Comparison of ENCODE assay signal across 1 cellular context in the genomic region with DNA sequence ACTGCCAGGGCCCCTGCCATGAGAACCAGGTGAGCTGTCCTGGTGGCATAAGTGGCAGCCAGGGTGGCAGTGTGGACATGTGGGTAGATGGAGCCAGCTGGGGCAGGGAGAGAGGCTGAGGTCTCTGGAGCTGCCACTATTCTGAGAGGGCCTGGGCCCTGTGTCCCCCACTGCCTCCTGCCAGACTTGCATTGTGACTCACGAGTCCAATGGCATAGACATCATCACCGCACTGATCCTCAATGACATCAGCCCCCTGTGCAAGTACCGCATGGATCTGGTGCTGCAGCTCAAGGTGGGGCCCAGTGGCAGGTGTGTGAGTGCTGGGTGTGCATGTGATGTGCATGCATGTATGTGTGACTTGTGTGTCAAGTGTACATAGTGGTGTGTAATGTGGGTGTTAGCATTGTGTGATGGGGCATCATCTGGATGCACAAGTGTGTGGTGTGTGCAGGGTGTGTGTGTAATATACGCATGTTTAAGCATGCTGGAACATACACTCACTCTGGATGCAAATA.
TF ChIP-seq lines count a peak whose summit lies in the region.

No MANE protein-coding gene starts in this region.

TF ChIP-seq in GM12878, 131 proteins besides CTCF, POLR2A, EP300 and RAD21:
- TF ChIP-seq, protein P1, sequence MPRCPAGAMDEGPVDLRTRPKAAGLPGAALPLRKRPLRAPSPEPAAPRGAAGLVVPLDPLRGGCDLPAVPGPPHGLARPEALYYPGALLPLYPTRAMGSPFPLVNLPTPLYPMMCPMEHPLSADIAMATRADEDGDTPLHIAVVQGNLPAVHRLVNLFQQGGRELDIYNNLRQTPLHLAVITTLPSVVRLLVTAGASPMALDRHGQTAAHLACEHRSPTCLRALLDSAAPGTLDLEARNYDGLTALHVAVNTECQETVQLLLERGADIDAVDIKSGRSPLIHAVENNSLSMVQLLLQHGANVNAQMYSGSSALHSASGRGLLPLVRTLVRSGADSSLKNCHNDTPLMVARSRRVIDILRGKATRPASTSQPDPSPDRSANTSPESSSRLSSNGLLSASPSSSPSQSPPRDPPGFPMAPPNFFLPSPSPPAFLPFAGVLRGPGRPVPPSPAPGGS (IDR thresholded peaks at IDR 0.05; ENCODE audit: borderline replicate concordance, insufficient read depth, low read depth, low read length, poor library complexity, severe bottlenecking) = peak; percentile 73
- no peak for TF ChIP-seq BRCA1 (IDR thresholded peaks at IDR 0.05; ENCODE audit: low read depth, low read length)
- TF ChIP-seq, protein P2, sequence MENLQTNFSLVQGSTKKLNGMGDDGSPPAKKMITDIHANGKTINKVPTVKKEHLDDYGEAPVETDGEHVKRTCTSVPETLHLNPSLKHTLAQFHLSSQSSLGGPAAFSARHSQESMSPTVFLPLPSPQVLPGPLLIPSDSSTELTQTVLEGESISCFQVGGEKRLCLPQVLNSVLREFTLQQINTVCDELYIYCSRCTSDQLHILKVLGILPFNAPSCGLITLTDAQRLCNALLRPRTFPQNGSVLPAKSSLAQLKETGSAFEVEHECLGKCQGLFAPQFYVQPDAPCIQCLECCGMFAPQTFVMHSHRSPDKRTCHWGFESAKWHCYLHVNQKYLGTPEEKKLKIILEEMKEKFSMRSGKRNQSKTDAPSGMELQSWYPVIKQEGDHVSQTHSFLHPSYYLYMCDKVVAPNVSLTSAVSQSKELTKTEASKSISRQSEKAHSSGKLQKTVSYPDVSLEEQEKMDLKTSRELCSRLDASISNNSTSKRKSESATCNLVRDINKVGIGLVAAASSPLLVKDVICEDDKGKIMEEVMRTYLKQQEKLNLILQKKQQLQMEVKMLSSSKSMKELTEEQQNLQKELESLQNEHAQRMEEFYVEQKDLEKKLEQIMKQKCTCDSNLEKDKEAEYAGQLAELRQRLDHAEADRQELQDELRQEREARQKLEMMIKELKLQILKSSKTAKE (IDR thresholded peaks at IDR 0.05; ENCODE audit: low read depth, poor library complexity, severe bottlenecking) = no peak
- TF ChIP-seq, protein P3, sequence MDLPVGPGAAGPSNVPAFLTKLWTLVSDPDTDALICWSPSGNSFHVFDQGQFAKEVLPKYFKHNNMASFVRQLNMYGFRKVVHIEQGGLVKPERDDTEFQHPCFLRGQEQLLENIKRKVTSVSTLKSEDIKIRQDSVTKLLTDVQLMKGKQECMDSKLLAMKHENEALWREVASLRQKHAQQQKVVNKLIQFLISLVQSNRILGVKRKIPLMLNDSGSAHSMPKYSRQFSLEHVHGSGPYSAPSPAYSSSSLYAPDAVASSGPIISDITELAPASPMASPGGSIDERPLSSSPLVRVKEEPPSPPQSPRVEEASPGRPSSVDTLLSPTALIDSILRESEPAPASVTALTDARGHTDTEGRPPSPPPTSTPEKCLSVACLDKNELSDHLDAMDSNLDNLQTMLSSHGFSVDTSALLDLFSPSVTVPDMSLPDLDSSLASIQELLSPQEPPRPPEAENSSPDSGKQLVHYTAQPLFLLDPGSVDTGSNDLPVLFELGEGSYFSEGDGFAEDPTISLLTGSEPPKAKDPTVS (IDR thresholded peaks at IDR 0.05; ENCODE audit: low read depth, low read length) = no peak
